Comparison of ENCODE assay signal across 1 cellular context in genomic region chr2:33784488-33784887, GRCh38.
TF ChIP-seq lines count a peak whose summit lies in the region.

No MANE protein-coding gene starts in this region.

TF ChIP-seq in GM12878, 131 proteins besides CTCF, POLR2A, EP300 and RAD21:
- no peak for TF ChIP-seq CHD4 (IDR thresholded peaks at IDR 0.05)
- TF ChIP-seq BRCA1 (IDR thresholded peaks at IDR 0.05; ENCODE audit: low read depth, low read length), result no peak
TF ChIP-seq in GM12878: peak in this region for 0.
